ENCODE assay signal across 1 cellular context in genomic region chr3:158679547-158680000, GRCh38.
TF ChIP-seq lines count a peak whose summit lies in the region.

No MANE protein-coding gene starts in this region.

TF ChIP-seq in K562, 482 proteins besides CTCF, POLR2A, EP300 and RAD21 (continued from another document and continues in another):
- TF ChIP-seq, protein P1, sequence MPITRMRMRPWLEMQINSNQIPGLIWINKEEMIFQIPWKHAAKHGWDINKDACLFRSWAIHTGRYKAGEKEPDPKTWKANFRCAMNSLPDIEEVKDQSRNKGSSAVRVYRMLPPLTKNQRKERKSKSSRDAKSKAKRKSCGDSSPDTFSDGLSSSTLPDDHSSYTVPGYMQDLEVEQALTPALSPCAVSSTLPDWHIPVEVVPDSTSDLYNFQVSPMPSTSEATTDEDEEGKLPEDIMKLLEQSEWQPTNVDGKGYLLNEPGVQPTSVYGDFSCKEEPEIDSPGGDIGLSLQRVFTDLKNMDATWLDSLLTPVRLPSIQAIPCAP (CRISPR knock-in tag; IDR thresholded peaks at IDR 0.05; ENCODE audit: borderline replicate concordance), result no peak
- TF ChIP-seq SMAD3 (CRISPR knock-in tag; conservative IDR thresholded peaks at IDR 0.05) (no peak; the same call in 1 of the 2 replicates), RBM14 (IDR thresholded peaks at IDR 0.05; ENCODE audit: borderline replicate concordance, insufficient read depth, low read depth, low read length) (no peak), ZNF121 (CRISPR knock-in tag; conservative IDR thresholded peaks at IDR 0.05) (no peak), POLR2H (tag; IDR thresholded peaks at IDR 0.05; ENCODE audit: low read depth) (0 out of 2 replicates have a peak, but pooled peaks have one; percentile 23), JUNB (CRISPR knock-in tag; conservative IDR thresholded peaks at IDR 0.05) (no peak), JUND (IDR thresholded peaks at IDR 0.05; ENCODE audit: borderline replicate concordance, low read depth, low read length) (peak; percentile 92), JUND (tag; IDR thresholded peaks at IDR 0.05; ENCODE audit: borderline replicate concordance, low read depth, low read length) (peak; percentile 85; the same call in 2 of the 3 replicates), ESRRB (CRISPR knock-in tag; IDR thresholded peaks at IDR 0.05; ENCODE audit: borderline replicate concordance) (no peak), ZNF408 (CRISPR knock-in tag; IDR thresholded peaks at IDR 0.05; ENCODE audit: low read depth) (no peak), SIRT6 (IDR thresholded peaks at IDR 0.05; ENCODE audit: low read depth, low read length) (no peak), MBD2 (IDR thresholded peaks at IDR 0.05; ENCODE audit: borderline replicate concordance, low read depth) (no peak), ZNF197 (CRISPR knock-in tag; IDR thresholded peaks at IDR 0.05; ENCODE audit: low read depth) (no peak), ZBTB49 (CRISPR knock-in tag; IDR thresholded peaks at IDR 0.05; ENCODE audit: borderline replicate concordance) (no peak), GABPB2 (CRISPR knock-in tag; conservative IDR thresholded peaks at IDR 0.05) (no peak), MLX (CRISPR knock-in tag; conservative IDR thresholded peaks at IDR 0.05) (no peak), ZNF133 (CRISPR knock-in tag; IDR thresholded peaks at IDR 0.05) (no peak), ERF (CRISPR knock-in tag; IDR thresholded peaks at IDR 0.05) (no peak), SMC3 (conservative IDR thresholded peaks at IDR 0.05; ENCODE audit: insufficient read depth, low read depth, low read length) (no peak), MXD1 (CRISPR knock-in tag; IDR thresholded peaks at IDR 0.05; ENCODE audit: borderline replicate concordance, poor library complexity, severe bottlenecking) (no peak), EGR1 (conservative IDR thresholded peaks at IDR 0.05) (no peak), ZNF695 (CRISPR knock-in tag; IDR thresholded peaks at IDR 0.05) (no peak), THRAP3 (IDR thresholded peaks at IDR 0.05; ENCODE audit: borderline replicate concordance) (no peak), CREB1 (IDR thresholded peaks at IDR 0.05) (peak; percentile 45; the same call in 1 of the 2 replicates), CREB1 (CRISPR knock-in tag; IDR thresholded peaks at IDR 0.05) (no peak), FOXK2 (conservative IDR thresholded peaks at IDR 0.05 in 1 of 2, IDR thresholded peaks at IDR 0.05 in 1 of 2; ENCODE audit: low read depth in 2 of 2) (peak; percentile 75 to 81), ZEB2 (IDR thresholded peaks at IDR 0.05) (peak; percentile 44; the same call in 1 of the 2 replicates), PTBP1 (IDR thresholded peaks at IDR 0.05; ENCODE audit: low read depth, low read length) (no peak), RBM34 (IDR thresholded peaks at IDR 0.05; ENCODE audit: borderline replicate concordance, insufficient read depth, low read length) (no peak), SIX5 (IDR thresholded peaks at IDR 0.05; ENCODE audit: borderline replicate concordance in 1 of 2, insufficient read depth in 1 of 2, low read depth in 1 of 2, low read length in 2 of 2) (no peak), CREBBP (IDR thresholded peaks at IDR 0.05; ENCODE audit: low read depth, low read length) (no peak), XRCC5 (IDR thresholded peaks at IDR 0.05; ENCODE audit: low read depth, low read length) (no peak), POLR3A (IDR thresholded peaks at IDR 0.05; ENCODE audit: borderline replicate concordance, extremely low read depth, insufficient read depth, insufficient read length) (no peak), USF2 (CRISPR knock-in tag; IDR thresholded peaks at IDR 0.05) (no peak), DMBX1 (CRISPR knock-in tag; IDR thresholded peaks at IDR 0.05; ENCODE audit: borderline replicate concordance) (no peak), NCOA1 (IDR thresholded peaks at IDR 0.05; ENCODE audit: low read depth) (peak; percentile 64; the same call in 1 of the 2 replicates), HDAC6 (IDR thresholded peaks at IDR 0.05; ENCODE audit: low read depth, low read length) (no peak), HDAC3 (IDR thresholded peaks at IDR 0.05; ENCODE audit: borderline replicate concordance, partially characterized antibody) (peak; percentile 81), BCL6 (CRISPR knock-in tag; IDR thresholded peaks at IDR 0.05) (no peak), TEAD4 (IDR thresholded peaks at IDR 0.05; ENCODE audit: low read length) (peak; percentile 93), TEAD4 (CRISPR knock-in tag; IDR thresholded peaks at IDR 0.05; ENCODE audit: borderline replicate concordance) (no peak), CHAMP1 (IDR thresholded peaks at IDR 0.05) (peak; percentile 87), L3MBTL2 (IDR thresholded peaks at IDR 0.05) (peak; percentile 67), RHOXF2B (CRISPR knock-in tag; conservative IDR thresholded peaks at IDR 0.05) (no peak), EWSR1 (IDR thresholded peaks at IDR 0.05; ENCODE audit: borderline replicate concordance, low read depth, partially characterized antibody) (no peak), MEF2D (tag; conservative IDR thresholded peaks at IDR 0.05; ENCODE audit: low read depth) (no peak), KDM5B (IDR thresholded peaks at IDR 0.05; ENCODE audit: insufficient replicate concordance, low read depth, low read length) (no peak), KAT7 (CRISPR knock-in tag; IDR thresholded peaks at IDR 0.05; ENCODE audit: borderline replicate concordance) (no peak), SRSF1 (IDR thresholded peaks at IDR 0.05; ENCODE audit: low read depth, low read length) (no peak), ZNF57 (CRISPR knock-in tag; IDR thresholded peaks at IDR 0.05) (no peak), HEY1 (CRISPR knock-in tag; IDR thresholded peaks at IDR 0.05; ENCODE audit: borderline replicate concordance) (no peak), FUS (optimal IDR thresholded peaks at IDR 0.05; ENCODE audit: low read depth, low read length) (no peak), PHB (CRISPR knock-in tag; IDR thresholded peaks at IDR 0.05) (no peak), CHCHD3 (CRISPR knock-in tag; IDR thresholded peaks at IDR 0.05) (no peak), CHD4 (IDR thresholded peaks at IDR 0.05; ENCODE audit: insufficient read depth, insufficient replicate concordance, low read depth, low read length, poor library complexity, severe bottlenecking) (no peak)
- TF ChIP-seq, protein P2, sequence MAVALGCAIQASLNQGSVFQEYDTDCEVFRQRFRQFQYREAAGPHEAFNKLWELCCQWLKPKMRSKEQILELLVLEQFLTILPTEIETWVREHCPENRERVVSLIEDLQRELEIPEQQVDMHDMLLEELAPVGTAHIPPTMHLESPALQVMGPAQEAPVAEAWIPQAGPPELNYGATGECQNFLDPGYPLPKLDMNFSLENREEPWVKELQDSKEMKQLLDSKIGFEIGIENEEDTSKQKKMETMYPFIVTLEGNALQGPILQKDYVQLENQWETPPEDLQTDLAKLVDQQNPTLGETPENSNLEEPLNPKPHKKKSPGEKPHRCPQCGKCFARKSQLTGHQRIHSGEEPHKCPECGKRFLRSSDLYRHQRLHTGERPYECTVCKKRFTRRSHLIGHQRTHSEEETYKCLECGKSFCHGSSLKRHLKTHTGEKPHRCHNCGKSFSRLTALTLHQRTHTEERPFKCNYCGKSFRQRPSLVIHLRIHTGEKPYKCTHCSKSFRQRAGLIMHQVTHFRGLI (CRISPR knock-in tag; IDR thresholded peaks at IDR 0.05), result no peak
- TF ChIP-seq, protein P3, sequence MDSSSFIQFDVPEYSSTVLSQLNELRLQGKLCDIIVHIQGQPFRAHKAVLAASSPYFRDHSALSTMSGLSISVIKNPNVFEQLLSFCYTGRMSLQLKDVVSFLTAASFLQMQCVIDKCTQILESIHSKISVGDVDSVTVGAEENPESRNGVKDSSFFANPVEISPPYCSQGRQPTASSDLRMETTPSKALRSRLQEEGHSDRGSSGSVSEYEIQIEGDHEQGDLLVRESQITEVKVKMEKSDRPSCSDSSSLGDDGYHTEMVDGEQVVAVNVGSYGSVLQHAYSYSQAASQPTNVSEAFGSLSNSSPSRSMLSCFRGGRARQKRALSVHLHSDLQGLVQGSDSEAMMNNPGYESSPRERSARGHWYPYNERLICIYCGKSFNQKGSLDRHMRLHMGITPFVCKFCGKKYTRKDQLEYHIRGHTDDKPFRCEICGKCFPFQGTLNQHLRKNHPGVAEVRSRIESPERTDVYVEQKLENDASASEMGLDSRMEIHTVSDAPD (CRISPR knock-in tag; IDR thresholded peaks at IDR 0.05), result no peak
- TF ChIP-seq, protein P4, sequence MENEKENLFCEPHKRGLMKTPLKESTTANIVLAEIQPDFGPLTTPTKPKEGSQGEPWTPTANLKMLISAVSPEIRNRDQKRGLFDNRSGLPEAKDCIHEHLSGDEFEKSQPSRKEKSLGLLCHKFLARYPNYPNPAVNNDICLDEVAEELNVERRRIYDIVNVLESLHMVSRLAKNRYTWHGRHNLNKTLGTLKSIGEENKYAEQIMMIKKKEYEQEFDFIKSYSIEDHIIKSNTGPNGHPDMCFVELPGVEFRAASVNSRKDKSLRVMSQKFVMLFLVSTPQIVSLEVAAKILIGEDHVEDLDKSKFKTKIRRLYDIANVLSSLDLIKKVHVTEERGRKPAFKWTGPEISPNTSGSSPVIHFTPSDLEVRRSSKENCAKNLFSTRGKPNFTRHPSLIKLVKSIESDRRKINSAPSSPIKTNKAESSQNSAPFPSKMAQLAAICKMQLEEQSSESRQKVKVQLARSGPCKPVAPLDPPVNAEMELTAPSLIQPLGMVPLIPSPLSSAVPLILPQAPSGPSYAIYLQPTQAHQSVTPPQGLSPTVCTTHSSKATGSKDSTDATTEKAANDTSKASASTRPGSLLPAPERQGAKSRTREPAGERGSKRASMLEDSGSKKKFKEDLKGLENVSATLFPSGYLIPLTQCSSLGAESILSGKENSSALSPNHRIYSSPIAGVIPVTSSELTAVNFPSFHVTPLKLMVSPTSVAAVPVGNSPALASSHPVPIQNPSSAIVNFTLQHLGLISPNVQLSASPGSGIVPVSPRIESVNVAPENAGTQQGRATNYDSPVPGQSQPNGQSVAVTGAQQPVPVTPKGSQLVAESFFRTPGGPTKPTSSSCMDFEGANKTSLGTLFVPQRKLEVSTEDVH (IDR thresholded peaks at IDR 0.05; ENCODE audit: low read depth, partially characterized antibody), result peak; percentile 24
